ENCODE assay signal across 2 cellular contexts in genomic region chr16:69748694-69749345, GRCh38.
A peak's percentile ranks its signal among the peaks of the same experiment; 100 is the strongest.
TF ChIP-seq lines count a peak whose summit lies in the region.

No MANE protein-coding gene starts in this region.

TF ChIP-seq in GM12891, 5 proteins besides CTCF, POLR2A, EP300 and RAD21:
- TF ChIP-seq POLR2AphosphoS5 (IDR thresholded peaks at IDR 0.05; ENCODE audit: low read depth, low read length) (0 out of 2 replicates have a peak, but pooled peaks have one; percentile 34), TAF1 (IDR thresholded peaks at IDR 0.05; ENCODE audit: low read depth, low read length) (no peak), SPI1 (IDR thresholded peaks at IDR 0.05; ENCODE audit: low read depth, low read length) (no peak)

TF ChIP-seq in K562, 482 proteins besides CTCF, POLR2A, EP300 and RAD21:
- TF ChIP-seq FIP1L1 (IDR thresholded peaks at IDR 0.05; ENCODE audit: low read depth, low read length, poor library complexity, severe bottlenecking), result no peak
- 0 out of 2 replicates have a peak, but pooled peaks have one; percentile 15 for TF ChIP-seq SUPT5H (IDR thresholded peaks at IDR 0.05)
- TF ChIP-seq ARNT (IDR thresholded peaks at IDR 0.05), result no peak
- no peak for TF ChIP-seq CCAR2 (IDR thresholded peaks at IDR 0.05; ENCODE audit: low read depth, low read length)
